In the genomic region with DNA sequence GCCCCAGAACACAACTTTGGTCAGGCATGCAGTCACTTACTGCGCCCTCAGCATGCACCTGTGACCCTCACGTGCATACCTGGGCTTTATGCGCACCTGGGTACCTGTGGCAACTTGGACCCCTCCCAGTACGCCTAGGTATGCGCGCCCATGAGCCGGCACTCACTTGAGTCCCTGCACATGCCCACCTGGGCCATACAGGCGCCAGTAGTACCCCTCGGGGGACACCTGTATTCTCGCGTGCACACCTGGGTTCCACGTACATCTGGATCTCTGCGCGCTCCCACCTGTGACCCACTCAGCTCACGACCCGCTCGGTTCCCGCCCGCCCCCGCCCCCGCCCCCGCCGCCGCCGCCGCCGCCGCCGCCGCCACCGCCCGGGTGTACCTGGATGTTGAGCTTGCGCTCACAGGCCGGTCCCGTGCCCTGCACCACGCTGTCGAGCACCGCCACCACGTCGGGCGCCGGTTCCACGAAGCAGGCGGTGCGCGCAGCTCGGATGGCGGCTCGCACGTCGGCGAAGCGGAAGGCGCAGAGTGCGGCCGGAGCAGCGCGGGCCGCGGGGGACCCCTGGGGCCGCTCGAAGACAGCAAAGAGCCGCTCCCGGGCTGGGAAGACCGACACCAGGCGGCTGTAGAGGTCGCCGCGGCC, we compare ENCODE assay signal across 8 cellular contexts. TPM values are rescaled to one million over a fixed set of nuclear protein-coding genes. Genes with fewer than 3 reads are reported as not detected.
A peak's percentile ranks its signal among the peaks of the same experiment; 100 is the strongest.
DNase-seq lines count a peak whose midpoint lies in the region; ATAC-seq, FAIRE-seq and TF ChIP-seq lines count a peak whose summit lies in the region.

No MANE protein-coding gene starts in this region.

- H4K8ac ChIP-seq in H1 (ENCODE audit: extremely low read depth, insufficient read depth, low read length), result no peak overlapping the region; the same call in 1 of the 2 replicates

- CTCF ChIA-PET in H1 (lab: Charles Lee; ENCODE audit: partially characterized antibody), result interaction anchor here (0.8 to 1.6 kb wide), 9 partner anchors 9 to 120 kb away, joined by 3 to 9 read pairs (median 4); no protein-coding TSS in a partner anchor

- peaks cover 10% of the 10 kb centered on the region for H3K27me3 Mint-ChIP-seq in IgD-negative memory B cell
- H3K27me3 Mint-ChIP-seq in natural killer cell treated with Interleukin-12 subunit alpha and Interleukin-12 subunit beta and Interleukin-15 and Interleukin-18, amount 100 ng/mL, for 72 hours, result peaks cover 14 to 15% of the 10 kb centered on the region in 2 donors

- DNase-seq in AG09309 (ENCODE audit: low read depth) (no peak), H1 (ENCODE audit: low read depth in 1 of 2, low spot score in 2 of 2) (peak in 1 of 2 experiments; percentile 60), DMS153 treated with DMSO at 0.1 percent for 48 hours (lab: John Stamatoyannopoulos, UW; ENCODE audit: unreplicated experiment) (no peak), superior temporal gyrus (ENCODE audit: extremely low spot score) (no peak), COLO829 (ENCODE audit: low spot score) (no peak)
- DNase-seq in natural killer cell treated with Interleukin-12 subunit alpha and Interleukin-12 subunit beta and Interleukin-15 and Interleukin-18, amount 100 ng/mL, for 72 hours (ENCODE audit: low spot score), result no peak

- H3K4me1 ChIP-seq in H1 (replicated peaks in 1 of 4; ENCODE audit: control insufficient read depth in 3 of 4, insufficient read depth in 4 of 4, low read length in 3 of 4), result peaks cover 9 to 54% (median 40%) of the 10 kb centered on the region in 4 experiments

- H4K20me1 ChIP-seq in H1 (replicated peaks in 1 of 2; ENCODE audit: control insufficient read depth in 1 of 2, insufficient read depth in 2 of 2, low read length in 2 of 2), result peaks cover 5 to 20% of the 10 kb centered on the region in 2 experiments

- no peak overlapping the region; a peak in 2 of 7 replicates for H3K9ac ChIP-seq in H1 (replicated peaks in 1 of 4; ENCODE audit: extremely low read depth in 1 of 4, low read depth in 3 of 4, low read length in 3 of 4)

- H3K4me3 ChIP-seq in AG09309 (ENCODE audit: control insufficient read depth, low read depth, low read length) (peak overlapping the region; percentile 68), H1 (ENCODE audit: extremely low read depth in 1 of 4, insufficient read depth in 2 of 4, low read depth in 3 of 4, low read length in 4 of 4) (peak overlapping the region; percentile 46 to 63 (median 62))

- H2BK120ac ChIP-seq in H1 (replicated peaks; ENCODE audit: low read depth, low read length), result no peak overlapping the region

- H3K56ac ChIP-seq in H1 (replicated peaks; ENCODE audit: insufficient read length, low read depth, low read length), result no peak overlapping the region

- WGBS in H1 (ENCODE audit: extremely low coverage in 1 of 2, insufficient coverage in 1 of 2, insufficient read length in 1 of 2, insufficient replicate concordance in 2 of 2, low coverage in 1 of 2, low lambda C conversion rate in 2 of 2, missing lambda C conversion rate in 1 of 2), 2 experiments, result 7% methylated on average over 27 of the region's 69 CpGs; no CpG with 5 or more reads in 1 of the 2 experiments

- H3K79me1 ChIP-seq in H1 (ENCODE audit: low read depth, low read length), result no peaks in the 10 kb centered on the region

- no peaks in the 10 kb centered on the region for H3K9me3 Mint-ChIP-seq in IgD-negative memory B cell
- no peaks in the 10 kb centered on the region for H3K9me3 Mint-ChIP-seq in natural killer cell treated with Interleukin-12 subunit alpha and Interleukin-12 subunit beta and Interleukin-15 and Interleukin-18, amount 100 ng/mL, for 72 hours

- no peak; a peak in 2 of 4 replicates for TF ChIP-seq RAD21 in H1 (IDR thresholded peaks at IDR 0.05 in 1 of 2, conservative IDR thresholded peaks at IDR 0.05 in 1 of 2; ENCODE audit: low read depth in 2 of 2, low read length in 2 of 2)

- no peak overlapping the region for H3K14ac ChIP-seq in H1 (ENCODE audit: insufficient read length)

- H2BK12ac ChIP-seq in H1 (ENCODE audit: low read depth, low read length), result peak overlapping the region; percentile 97; the same call in 1 of the 2 replicates

- peak overlapping the region; percentile 88; the same call in 1 of the 2 replicates for H3K18ac ChIP-seq in H1 (ENCODE audit: extremely low read depth, low read length)

- no peak overlapping the region for H2BK5ac ChIP-seq in H1 (ENCODE audit: low read depth, low read length)

- H3K36me3 ChIP-seq in H1 (ENCODE audit: control insufficient read depth in 2 of 4, insufficient read depth in 4 of 4, low read length in 3 of 4), result no peaks in the 10 kb centered on the region; a peak in 1 of 8 replicates

- TF ChIP-seq CTCF in AG09309 (IDR thresholded peaks at IDR 0.05; ENCODE audit: control insufficient read depth, insufficient read depth, low read depth, low read length, missing control alignments), result no peak
- peak in 1 of 3 experiments; percentile 9; a peak in 1 of 4 replicates for TF ChIP-seq CTCF in H1 (IDR thresholded peaks at IDR 0.05; ENCODE audit: control extremely low read depth in 1 of 3, insufficient read depth in 1 of 3, low read depth in 1 of 3, low read length in 3 of 3)

- no peaks in the 10 kb centered on the region for H3K9me3 ChIP-seq in H1 (ENCODE audit: insufficient read depth in 2 of 2, low read depth in 1 of 2, low read length in 1 of 2)

- H3K4ac ChIP-seq in H1 (replicated peaks; ENCODE audit: insufficient read length, low read depth, low read length), result no peak overlapping the region

- TF ChIP-seq EP300 in H1 (IDR thresholded peaks at IDR 0.05; ENCODE audit: borderline replicate concordance in 1 of 2, low read depth in 2 of 2, low read length in 2 of 2), result no peak

- POLR2A ChIA-PET in H1 (lab: Charles Lee; ENCODE audit: partially characterized antibody), result interaction anchor here (1.2 to 4.5 kb wide), 8 partner anchors 8 to 102 kb away, joined by 3 to 17 read pairs (median 4); no protein-coding TSS in a partner anchor

- H4K91ac ChIP-seq in H1 (replicated peaks; ENCODE audit: insufficient read length, low read length), result no peak overlapping the region

- no peak overlapping the region for H3K27ac ChIP-seq in H1 (ENCODE audit: low read depth, low read length)

- H2AFZ ChIP-seq in H1 (ENCODE audit: low read length), result no peak overlapping the region

- H3K27me3 ChIP-seq in H1 (replicated peaks in 1 of 4; ENCODE audit: control insufficient read depth in 3 of 4, extremely low read depth in 1 of 4, insufficient read depth in 3 of 4, low read length in 3 of 4), result peaks cover 7 to 31% (median 22%) of the 10 kb centered on the region in 4 experiments; a peak in 6 of 7 replicates

- ATAC-seq in natural killer cell treated with Interleukin-12 subunit alpha and Interleukin-12 subunit beta and Interleukin-15 and Interleukin-18, amount 100 ng/mL, for 72 hours, result peak in 1 of 2 donors; percentile 9
- no peak for ATAC-seq in GM18907 (IDR thresholded peaks at IDR 0.05; ENCODE audit: unreplicated experiment)

- H4K5ac ChIP-seq in H1 (ENCODE audit: insufficient read length, low read depth, low read length), result no peak overlapping the region

- H2BK20ac ChIP-seq in H1 (ENCODE audit: low read length), result peak overlapping the region; percentile 3; the same call in 1 of the 2 replicates

- H3K36me3 Mint-ChIP-seq in IgD-negative memory B cell, result no peaks in the 10 kb centered on the region
- no peaks in the 10 kb centered on the region for H3K36me3 Mint-ChIP-seq in natural killer cell treated with Interleukin-12 subunit alpha and Interleukin-12 subunit beta and Interleukin-15 and Interleukin-18, amount 100 ng/mL, for 72 hours

- peak overlapping the region; percentile 76 to 99 (median 84) for H3K4me3 Mint-ChIP-seq in IgD-negative memory B cell
- H3K4me3 Mint-ChIP-seq in natural killer cell treated with Interleukin-12 subunit alpha and Interleukin-12 subunit beta and Interleukin-15 and Interleukin-18, amount 100 ng/mL, for 72 hours, result peak overlapping the region; percentile 93

- no peak overlapping the region for H3K23ac ChIP-seq in H1 (ENCODE audit: insufficient read length)

- H3K4me2 ChIP-seq in H1 (ENCODE audit: insufficient read depth in 1 of 2, low read depth in 2 of 2, low read length in 2 of 2), result peak overlapping the region; percentile 75 to 91

- TF ChIP-seq POLR2A in H1 (IDR thresholded peaks at IDR 0.05; ENCODE audit: control extremely low read depth in 1 of 2, low read depth in 2 of 2, low read length in 2 of 2), result no peak

- peaks cover 4 to 16% of the 10 kb centered on the region in 2 experiments; a peak in 2 of 4 replicates for H3K79me2 ChIP-seq in H1 (ENCODE audit: control insufficient read depth in 1 of 2, insufficient read depth in 2 of 2, low read length in 2 of 2)

- H2AK5ac ChIP-seq in H1 (ENCODE audit: low read depth, low read length), result 0 out of 2 replicates have a peak overlapping the region, but pooled peaks have one; percentile 8

- no peak overlapping the region for H2BK15ac ChIP-seq in H1 (ENCODE audit: low read length)

- peaks cover 2 to 8% (median 5%) of the 10 kb centered on the region in 3 donors for H3K4me1 Mint-ChIP-seq in IgD-negative memory B cell
- peaks cover 29 to 44% of the 10 kb centered on the region in 2 donors for H3K4me1 Mint-ChIP-seq in natural killer cell treated with Interleukin-12 subunit alpha and Interleukin-12 subunit beta and Interleukin-15 and Interleukin-18, amount 100 ng/mL, for 72 hours (ENCODE audit: low read depth in 2 of 2)

- peak overlapping the region; percentile 40 to 87 (median 86) for H3K27ac Mint-ChIP-seq in IgD-negative memory B cell
- H3K27ac Mint-ChIP-seq in natural killer cell treated with Interleukin-12 subunit alpha and Interleukin-12 subunit beta and Interleukin-15 and Interleukin-18, amount 100 ng/mL, for 72 hours, result no peak overlapping the region

- H3K23me2 ChIP-seq in H1 (ENCODE audit: low read depth, low read length), result peaks cover 23% of the 10 kb centered on the region; the same call in 1 of the 2 replicates

- FAIRE-seq in H1 (lab: Jason Lieb, UNC), result no peak

TF ChIP-seq in H1, 55 proteins besides CTCF, POLR2A, EP300 and RAD21:
- no peak for TF ChIP-seq SP2 (IDR thresholded peaks at IDR 0.05; ENCODE audit: low read length)
- TF ChIP-seq TCF12 (IDR thresholded peaks at IDR 0.05; ENCODE audit: low read depth, low read length), result 0 out of 2 replicates have a peak, but pooled peaks have one; percentile 12

RNA-seq across cellular contexts. Expression of a gene that starts 1.4 kb away (rescaled TPM):
- polyA plus RNA-seq in IgD-negative memory B cell (3.0 TPM), H1 (2011; rRNA removed) (17.7 and 21.7 TPM in 2 replicates)
- total RNA-seq in H1 (2021; fragmentation: NEBNext Ultra II Directional; extraction: Animal tissue kit (Norgen Biotek cat#: 25700)), result 60.2 and 66.4 TPM in 2 replicates
- 18.6 TPM for polyA plus RNA-seq in H1 (2011; cell fraction: cytosol; rRNA removed)
- 82.4 TPM for polyA plus RNA-seq in H1 (2011; cell fraction: nucleus; rRNA removed)
- polyA plus RNA-seq in H1 (2012, experiment 1 of 2), result 31.8 to 69.1 TPM (median 54.8 TPM) in 4 replicates
- 41.9 TPM for polyA plus RNA-seq in H1 (2012, experiment 2 of 2)
- 103 TPM for polyA plus RNA-seq in H1 (2013, experiment 1 of 2)
- 99.8 TPM for polyA plus RNA-seq in H1 (2013, experiment 2 of 2)
- 28.1 and 28.5 TPM in 2 replicates for polyA minus RNA-seq in H1 (2011; rRNA and poly(A)+ RNA removed)
- polyA minus RNA-seq in H1 (2011; cell fraction: cytosol; rRNA and poly(A)+ RNA removed), result 23.0 TPM
- polyA minus RNA-seq in H1 (2011; cell fraction: nucleus; rRNA and poly(A)+ RNA removed), result 22.9 TPM
- 1 to 10 TPM; 2.8 to 4.8 TPM for total RNA-seq in natural killer cell treated with Interleukin-12 subunit alpha and Interleukin-12 subunit beta and Interleukin-15 and Interleukin-18, amount 100 ng/mL, for 72 hours

Comparison
In these comparisons a context has a peak if more than half of its experiments do, and no peak if none do; other contexts are left out.
1. H3K27ac Mint-ChIP-seq: peak in IgD-negative memory B cell (3 of 3); none in natural killer cell treated with Interleukin-12 subunit alpha and Interleukin-12 subunit beta and Interleukin-15 and Interleukin-18, amount 100 ng/mL, for 72 hours (0 of 2).
2. RNA of a gene that starts 1.4 kb away (total RNA-seq): 60.2 to 66.4 TPM in H1; 2.8 to 4.8 TPM in natural killer cell treated with Interleukin-12 subunit alpha and Interleukin-12 subunit beta and Interleukin-15 and Interleukin-18, amount 100 ng/mL, for 72 hours; every median in the first group is over 10 times any median in the second.